In genomic region chr11:119316017-119316728, GRCh38 we compare ENCODE assay signal across 9 cellular contexts. TPM values are rescaled to one million over a fixed set of nuclear protein-coding genes. Genes with fewer than 3 reads are reported as not detected.
A peak's percentile ranks its signal among the peaks of the same experiment; 100 is the strongest.
DNase-seq lines count a peak whose midpoint lies in the region; ATAC-seq and TF ChIP-seq lines count a peak whose summit lies in the region.
"Had no signal": no experiment of that assay in that cellular context is flagged by ENCODE, and none has a peak within 500 bp of the region (broad histone marks: within the 10 kb centered on the region; RNA-seq: fewer than 3 reads in every experiment).

No MANE protein-coding gene starts in this region.

- H3K9me3 ChIP-seq in A673 (ENCODE audit: low read depth, low read length, poor library complexity, severe bottlenecking) (no peaks in the 10 kb centered on the region), H9 (ENCODE audit: control insufficient read depth, low read depth, low read length) (no peaks in the 10 kb centered on the region), T-helper 17 cell (ENCODE audit: control insufficient read depth, low read length, poor library complexity, severe bottlenecking) (no peaks in the 10 kb centered on the region)

- H2BK20ac ChIP-seq in H9 (ENCODE audit: low read depth, low read length, poor library complexity, severe bottlenecking), result no peak overlapping the region

- H3K27me3 Mint-ChIP-seq in H9 (ENCODE audit: low read depth) (peaks cover 38% of the 10 kb centered on the region), T-helper 17 cell (peaks cover 20% of the 10 kb centered on the region)

- H3K4me1 ChIP-seq in A673 (ENCODE audit: insufficient read depth, low read length, poor library complexity, severe bottlenecking) (peaks cover 22% of the 10 kb centered on the region), H9 (ENCODE audit: insufficient read depth, low read length) (peaks cover 15% of the 10 kb centered on the region; the same call in 1 of the 2 replicates)

- no peak overlapping the region for H4K91ac ChIP-seq in H9 (ENCODE audit: insufficient read length, low read depth, low read length)

- H3K18ac ChIP-seq in H9 (ENCODE audit: insufficient read length, low read depth, low read length), result no peak overlapping the region

- intact Hi-C loops in A673 (cut with micrococcal nuclease; ENCODE audit: unreplicated experiment), result no loop called here

- H3K14ac ChIP-seq in H9 (ENCODE audit: insufficient read depth, low read length), result no peak overlapping the region

- no peak overlapping the region for H2BK15ac ChIP-seq in H9 (ENCODE audit: low read depth, low read length)

- no peaks in the 10 kb centered on the region for H4K20me1 ChIP-seq in H9 (ENCODE audit: control insufficient read depth, insufficient read depth, insufficient read length)

- no CpG with 5 or more reads among the region's 46 CpGs for WGBS in H9 (ENCODE audit: extremely low coverage, insufficient read length, low lambda C conversion rate)

- no peak overlapping the region for H2AK5ac ChIP-seq in H9 (ENCODE audit: insufficient read length, low read length)

- no peak overlapping the region for H2BK12ac ChIP-seq in H9 (ENCODE audit: insufficient read length, low read depth, low read length)

- TF ChIP-seq CTCF in A673 (conservative IDR thresholded peaks at IDR 0.05; ENCODE audit: low read depth, low read length) (no peak), H9 (conservative IDR thresholded peaks at IDR 0.05) (no peak), fibroblast of villous mesenchyme (IDR thresholded peaks at IDR 0.05; ENCODE audit: insufficient read depth, low read depth, low read length) (no peak)

- H3K4me3 ChIP-seq in A673 (ENCODE audit: low read depth, low read length, poor library complexity, severe bottlenecking), result peak overlapping the region; percentile 62
- peak overlapping the region; percentile 64 for H3K4me3 ChIP-seq in fibroblast of villous mesenchyme (ENCODE audit: low read depth, low read length)

- H3K4me1 Mint-ChIP-seq in H9, result peaks cover 38 to 45% of the 10 kb centered on the region in 2 experiments
- H3K4me1 Mint-ChIP-seq in T-helper 17 cell, result peaks cover 30% of the 10 kb centered on the region

- H2BK120ac ChIP-seq in H9 (ENCODE audit: low read depth, low read length, poor library complexity, severe bottlenecking), result no peak overlapping the region

- POLR2A ChIA-PET in A673 (lab: Charles Lee; ENCODE audit: low non-redundant PET), result no interaction called here

- H3K9me3 Mint-ChIP-seq in H9, result no peaks in the 10 kb centered on the region

- no peak overlapping the region for H3K4ac ChIP-seq in H9 (ENCODE audit: low read depth, low read length)

- BruUV-seq in A673 (replicated peaks; lab: Mats Ljungman, UMichigan), result no TSS peak

- H3K36me3 Mint-ChIP-seq in H9 (ENCODE audit: insufficient read depth in 1 of 3, low read depth in 3 of 3), result peaks cover 0 to 19% (median 6%) of the 10 kb centered on the region in 3 experiments; a peak in 4 of 7 replicates
- peaks cover 2% of the 10 kb centered on the region for H3K36me3 Mint-ChIP-seq in T-helper 17 cell (ENCODE audit: low read depth)

- H3K23me2 ChIP-seq in H9 (ENCODE audit: insufficient read length, low read depth, low read length, poor library complexity, severe bottlenecking), result peaks cover 30% of the 10 kb centered on the region

- no peak overlapping the region for H3K9ac ChIP-seq in H9 (ENCODE audit: extremely low read depth, insufficient read length, low read length)

- ATAC-seq in T-helper 17 cell (no peak), HG03460 (IDR thresholded peaks at IDR 0.05; ENCODE audit: unreplicated experiment) (no peak)

- H3K79me2 ChIP-seq in H9 (ENCODE audit: insufficient read depth, low read length), result no peaks in the 10 kb centered on the region

- H2BK5ac ChIP-seq in H9 (ENCODE audit: insufficient read length, low read length), result no peak overlapping the region

- DNase-seq in A673 (ENCODE audit: low spot score), result peak; percentile 64
- DNase-seq in H9, result no peak
- no peak for DNase-seq in T-helper 17 cell
- DNase-seq in fibroblast of villous mesenchyme (ENCODE audit: low read depth), result no peak
- DNase-seq in nucleus accumbens (lab: John Stamatoyannopoulos, UW), result peak in 48 of 56 donors; percentile 45 to 87 (median 78)
- DNase-seq in activated gamma-delta T cell (lab: John Stamatoyannopoulos, UW), result no peak
- no peak for DNase-seq in activated CD4-positive, alpha-beta T cell treated with anti-CD3 and anti-CD28 coated beads for 48 hours

- no peak overlapping the region for H3K56ac ChIP-seq in H9 (ENCODE audit: insufficient read length, low read depth, low read length)

- H3K4me2 ChIP-seq in H9 (ENCODE audit: insufficient read depth, insufficient read length, low read length), result peak overlapping the region; percentile 77

- no peaks in the 10 kb centered on the region for H3K36me3 ChIP-seq in A673 (ENCODE audit: insufficient read depth, low read length, poor library complexity, severe bottlenecking)

- no peak overlapping the region for H4K5ac ChIP-seq in H9 (ENCODE audit: insufficient read length, low read depth, low read length)

- H3K27ac Mint-ChIP-seq in H9 (no peak overlapping the region), T-helper 17 cell (peak overlapping the region; percentile 24)

- no peak overlapping the region for H2AFZ ChIP-seq in H9 (ENCODE audit: low read length)

- no peak overlapping the region for H3K23ac ChIP-seq in H9 (ENCODE audit: insufficient read length, low read depth, low read length)

- H3K27ac ChIP-seq in A673 (ENCODE audit: low read depth, low read length, poor library complexity, severe bottlenecking), result peak overlapping the region; percentile 40
- no peak overlapping the region for H3K27ac ChIP-seq in H9 (ENCODE audit: insufficient read length, low read depth, low read length)

- H3K79me1 ChIP-seq in H9 (ENCODE audit: insufficient read depth, low read depth, low read length, poor library complexity, severe bottlenecking), result no peaks in the 10 kb centered on the region

- CTCF ChIA-PET in A673 (lab: Charles Lee), result interaction anchor here (0.5 to 1.1 kb wide), 4 partner anchors 22 to 175 kb away, joined by 3 to 5 read pairs (median 4); no protein-coding TSS in a partner anchor

- H3T11ph ChIP-seq in H9 (ENCODE audit: low read length), result no peak overlapping the region

- no peak overlapping the region for H4K8ac ChIP-seq in H9 (replicated peaks; ENCODE audit: insufficient read length, low read depth, low read length)

- H3K27me3 ChIP-seq in A673 (replicated peaks; ENCODE audit: insufficient read depth, low read depth, low read length, poor library complexity) (no peaks in the 10 kb centered on the region), H9 (ENCODE audit: insufficient read depth, low read length) (peaks cover 9% of the 10 kb centered on the region; the same call in 1 of the 2 replicates)

- H3K4me3 Mint-ChIP-seq in H9 (peak overlapping the region; percentile 66 to 77), T-helper 17 cell (peak overlapping the region; percentile 89)

RNA-seq across cellular contexts. Expression of gene MCAM, which starts 0.8 kb away (rescaled TPM):
- total RNA-seq in A673 (2021), result 14.4 and 20.0 TPM in 2 replicates
- 21.5 and 23.3 TPM in 2 replicates for total RNA-seq in H9 (2021)
- total RNA-seq in T-helper 17 cell, result 10 to 100 TPM; 25.6 to 54.0 TPM
- total RNA-seq in fibroblast of villous mesenchyme, result 77.3 and 86.4 TPM in 2 replicates

RNA-seq across cellular contexts. Expression of gene RNF26, which starts 18.2 kb away (rescaled TPM):
- total RNA-seq in A673 (2021) (81.3 and 89.3 TPM in 2 replicates), H9 (2021) (56.2 and 57.6 TPM in 2 replicates), T-helper 17 cell (10 to 100 TPM; 15.3 to 19.0 TPM), fibroblast of villous mesenchyme (5.2 and 5.8 TPM in 2 replicates)

RNA-seq across cellular contexts. Expression of gene C1QTNF5, which starts 24.5 kb away (rescaled TPM):
- 0.31 TPM in 1 of 2 replicates, not detected in the other for total RNA-seq in A673 (2021)
- total RNA-seq in H9 (2021), result 0.33 and 0.59 TPM in 2 replicates
- not detected for total RNA-seq in T-helper 17 cell
- total RNA-seq in fibroblast of villous mesenchyme, result 6.5 and 13.5 TPM in 2 replicates

RNA-seq across cellular contexts. Expression of gene MFRP, which starts 30.3 kb away (rescaled TPM):
- total RNA-seq in A673 (2021) (not detected in 2 replicates), H9 (2021) (not detected in 2 replicates), T-helper 17 cell (not detected), fibroblast of villous mesenchyme (under 0.01 TPM in 1 of 2 replicates, not detected in the other)
- total RNA-seq: pulmonary artery endothelial cell had no signal

Comparison
In these comparisons a context has a peak if more than half of its experiments do, and no peak if none do; other contexts are left out.
1. DNase-seq: peak in A673 (single experiment) and nucleus accumbens (48 of 56); none in H9 (single experiment), T-helper 17 cell (0 of 3), fibroblast of villous mesenchyme (single experiment), activated gamma-delta T cell (single experiment) and activated CD4-positive, alpha-beta T cell treated with anti-CD3 and anti-CD28 coated beads for 48 hours (single experiment).